1 cellular context compared by ENCODE assay signal in the genomic region with DNA sequence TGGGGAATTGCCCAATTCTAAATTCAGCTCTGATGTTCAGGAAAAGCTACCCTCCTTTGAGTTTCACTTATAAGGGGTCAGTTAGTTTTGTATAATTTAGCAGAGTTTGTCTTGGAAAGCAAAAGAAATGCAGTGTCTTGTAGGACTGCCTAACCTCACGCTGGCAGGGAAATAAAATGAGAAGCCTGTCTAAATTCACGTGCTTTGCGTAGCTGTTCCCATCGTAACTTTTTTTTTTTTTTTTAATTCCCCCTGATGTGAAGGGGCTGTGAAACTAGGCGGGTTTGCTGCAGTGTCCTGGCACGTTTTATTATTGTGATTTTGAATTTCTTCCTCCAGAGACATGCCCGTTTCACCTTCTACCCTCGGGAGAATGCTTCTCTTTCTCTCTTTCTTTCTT.
TF ChIP-seq lines count a peak whose summit lies in the region.

No MANE protein-coding gene starts in this region.

TF ChIP-seq in K562, 482 proteins besides CTCF, POLR2A, EP300 and RAD21 (continued from another document):
- TF ChIP-seq, protein P1, sequence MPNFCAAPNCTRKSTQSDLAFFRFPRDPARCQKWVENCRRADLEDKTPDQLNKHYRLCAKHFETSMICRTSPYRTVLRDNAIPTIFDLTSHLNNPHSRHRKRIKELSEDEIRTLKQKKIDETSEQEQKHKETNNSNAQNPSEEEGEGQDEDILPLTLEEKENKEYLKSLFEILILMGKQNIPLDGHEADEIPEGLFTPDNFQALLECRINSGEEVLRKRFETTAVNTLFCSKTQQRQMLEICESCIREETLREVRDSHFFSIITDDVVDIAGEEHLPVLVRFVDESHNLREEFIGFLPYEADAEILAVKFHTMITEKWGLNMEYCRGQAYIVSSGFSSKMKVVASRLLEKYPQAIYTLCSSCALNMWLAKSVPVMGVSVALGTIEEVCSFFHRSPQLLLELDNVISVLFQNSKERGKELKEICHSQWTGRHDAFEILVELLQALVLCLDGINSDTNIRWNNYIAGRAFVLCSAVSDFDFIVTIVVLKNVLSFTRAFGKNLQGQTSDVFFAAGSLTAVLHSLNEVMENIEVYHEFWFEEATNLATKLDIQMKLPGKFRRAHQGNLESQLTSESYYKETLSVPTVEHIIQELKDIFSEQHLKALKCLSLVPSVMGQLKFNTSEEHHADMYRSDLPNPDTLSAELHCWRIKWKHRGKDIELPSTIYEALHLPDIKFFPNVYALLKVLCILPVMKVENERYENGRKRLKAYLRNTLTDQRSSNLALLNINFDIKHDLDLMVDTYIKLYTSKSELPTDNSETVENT (CRISPR knock-in tag; IDR thresholded peaks at IDR 0.05) = no peak
- TF ChIP-seq NR3C1 (CRISPR knock-in tag; IDR thresholded peaks at IDR 0.05) (no peak), TBP (optimal IDR thresholded peaks at IDR 0.05; ENCODE audit: low read depth, low read length) (no peak), FOXA3 (CRISPR knock-in tag; conservative IDR thresholded peaks at IDR 0.05 in 1 of 2, IDR thresholded peaks at IDR 0.05 in 1 of 2) (no peak), RCOR1 (IDR thresholded peaks at IDR 0.05; ENCODE audit: borderline replicate concordance in 1 of 2, low read depth in 2 of 2, low read length in 2 of 2) (no peak), SRSF9 (IDR thresholded peaks at IDR 0.05; ENCODE audit: borderline replicate concordance, low read depth, low read length) (no peak), PCBP1 (IDR thresholded peaks at IDR 0.05; ENCODE audit: low read depth, low read length, poor library complexity, severe bottlenecking) (no peak), ASH1L (IDR thresholded peaks at IDR 0.05; ENCODE audit: borderline replicate concordance, low read depth, partially characterized antibody) (no peak), ZEB2 (IDR thresholded peaks at IDR 0.05) (no peak)
- TF ChIP-seq, protein P2, sequence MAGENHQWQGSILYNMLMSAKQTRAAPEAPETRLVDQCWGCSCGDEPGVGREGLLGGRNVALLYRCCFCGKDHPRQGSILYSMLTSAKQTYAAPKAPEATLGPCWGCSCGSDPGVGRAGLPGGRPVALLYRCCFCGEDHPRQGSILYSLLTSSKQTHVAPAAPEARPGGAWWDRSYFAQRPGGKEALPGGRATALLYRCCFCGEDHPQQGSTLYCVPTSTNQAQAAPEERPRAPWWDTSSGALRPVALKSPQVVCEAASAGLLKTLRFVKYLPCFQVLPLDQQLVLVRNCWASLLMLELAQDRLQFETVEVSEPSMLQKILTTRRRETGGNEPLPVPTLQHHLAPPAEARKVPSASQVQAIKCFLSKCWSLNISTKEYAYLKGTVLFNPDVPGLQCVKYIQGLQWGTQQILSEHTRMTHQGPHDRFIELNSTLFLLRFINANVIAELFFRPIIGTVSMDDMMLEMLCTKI (IDR thresholded peaks at IDR 0.05; ENCODE audit: partially characterized antibody) = no peak
